ENCODE assay signal across 31 cellular contexts in genomic region chr6:42935322-42935721, GRCh38. TPM values are rescaled to one million over a fixed set of nuclear protein-coding genes. Genes with fewer than 3 reads are reported as not detected.
DNase-seq lines count a peak whose midpoint lies in the region; ATAC-seq and TF ChIP-seq lines count a peak whose summit lies in the region.
"Had no signal": no experiment of that assay in that cellular context is flagged by ENCODE, and none has a peak within 500 bp of the region (broad histone marks: within the 10 kb centered on the region; RNA-seq: fewer than 3 reads in every experiment).

No MANE protein-coding gene starts in this region.

- TF ChIP-seq POLR2A in NB4 (IDR thresholded peaks at IDR 0.05; ENCODE audit: extremely low read depth, insufficient read length) (no peak), suprapubic skin (IDR thresholded peaks at IDR 0.05) (no peak)

- H3K4me1 ChIP-seq in suprapubic skin, result peaks cover 31% of the 10 kb centered on the region

- no peaks in the 10 kb centered on the region for H3K9me3 Mint-ChIP-seq in stimulated activated naive CD8-positive, alpha-beta T cell treated with anti-CD3 and anti-CD28 coated beads, Interleukin-15, Interleukin-2, amounts not matched to agents 100 ng/mL and 50 ng/mL, for 24 hours
- H3K9me3 Mint-ChIP-seq in activated CD8-positive, alpha-beta T cell treated with anti-CD3 and anti-CD28 coated beads, Interleukin-2, amount 10 ng/mL, durations not matched to agents 7 days and 5 days (ENCODE audit: insufficient read depth), result no peaks in the 10 kb centered on the region
- H3K9me3 Mint-ChIP-seq in stimulated activated naive CD8-positive, alpha-beta T cell treated with anti-CD3 and anti-CD28 coated beads, Interleukin-15, amount 100 ng/mL, for 72 hours, result no peaks in the 10 kb centered on the region
- H3K9me3 Mint-ChIP-seq: activated naive CD8-positive, alpha-beta T cell treated with anti-CD3 and anti-CD28 coated beads, Interleukin-2, amount 10 ng/mL, durations not matched to agents 7 days and 5 days; activated T-helper 1 cell treated with anti-CD3 and anti-CD28 coated beads, Interleukin-12 subunit alpha, Interleukin-12 subunit beta, Interleukin-2, Interleukin-4 antibody, amounts not matched to agents 30 ng/mL and 10 ng/mL and 1 ng/mL, durations not matched to agents 14 hours and 24 hours and 36 hours; effector memory CD8-positive, alpha-beta T cell; T-helper 2 cell treated with Interferon-gamma antibody and Interleukin-4, amounts not matched to agents 5 μg/mL and 100 μg/mL, for 36 hours; WTC11 had no signal

- no peak overlapping the region for H3K4me3 Mint-ChIP-seq in stimulated activated naive CD8-positive, alpha-beta T cell treated with anti-CD3 and anti-CD28 coated beads, Interleukin-15, Interleukin-2, amounts not matched to agents 100 ng/mL and 50 ng/mL, for 24 hours
- H3K4me3 Mint-ChIP-seq in activated CD8-positive, alpha-beta T cell treated with anti-CD3 and anti-CD28 coated beads, Interleukin-2, amount 10 ng/mL, durations not matched to agents 7 days and 5 days, result no peak overlapping the region
- no peak overlapping the region for H3K4me3 Mint-ChIP-seq in stimulated activated naive CD8-positive, alpha-beta T cell treated with anti-CD3 and anti-CD28 coated beads, Interleukin-15, amount 100 ng/mL, for 72 hours
- H3K4me3 Mint-ChIP-seq: activated naive CD8-positive, alpha-beta T cell treated with anti-CD3 and anti-CD28 coated beads, Interleukin-2, amount 10 ng/mL, durations not matched to agents 7 days and 5 days; activated T-helper 1 cell treated with anti-CD3 and anti-CD28 coated beads, Interleukin-12 subunit alpha, Interleukin-12 subunit beta, Interleukin-2, Interleukin-4 antibody, amounts not matched to agents 30 ng/mL and 10 ng/mL and 1 ng/mL, durations not matched to agents 14 hours and 24 hours and 36 hours; effector memory CD8-positive, alpha-beta T cell; T-helper 2 cell treated with Interferon-gamma antibody and Interleukin-4, amounts not matched to agents 5 μg/mL and 100 μg/mL, for 36 hours; WTC11 had no signal

- H3K27me3 Mint-ChIP-seq in stimulated activated naive CD8-positive, alpha-beta T cell treated with anti-CD3 and anti-CD28 coated beads, Interleukin-15, Interleukin-2, amounts not matched to agents 100 ng/mL and 50 ng/mL, for 24 hours, result no peaks in the 10 kb centered on the region
- no peaks in the 10 kb centered on the region for H3K27me3 Mint-ChIP-seq in activated CD8-positive, alpha-beta T cell treated with anti-CD3 and anti-CD28 coated beads, Interleukin-2, amount 10 ng/mL, durations not matched to agents 7 days and 5 days (ENCODE audit: low read depth)
- no peaks in the 10 kb centered on the region for H3K27me3 Mint-ChIP-seq in stimulated activated naive CD8-positive, alpha-beta T cell treated with anti-CD3 and anti-CD28 coated beads, Interleukin-15, amount 100 ng/mL, for 72 hours
- H3K27me3 Mint-ChIP-seq: activated naive CD8-positive, alpha-beta T cell treated with anti-CD3 and anti-CD28 coated beads, Interleukin-2, amount 10 ng/mL, durations not matched to agents 7 days and 5 days; effector memory CD8-positive, alpha-beta T cell had no signal

- peaks cover 85% of the 10 kb centered on the region for H3K36me3 Mint-ChIP-seq in stimulated activated naive CD8-positive, alpha-beta T cell treated with anti-CD3 and anti-CD28 coated beads, Interleukin-15, Interleukin-2, amounts not matched to agents 100 ng/mL and 50 ng/mL, for 24 hours (ENCODE audit: low read depth)
- peaks cover 84% of the 10 kb centered on the region for H3K36me3 Mint-ChIP-seq in activated CD8-positive, alpha-beta T cell treated with anti-CD3 and anti-CD28 coated beads, Interleukin-2, amount 10 ng/mL, durations not matched to agents 7 days and 5 days (ENCODE audit: low read depth)

- no peak overlapping the region for H3K27ac ChIP-seq in suprapubic skin
- H3K27ac ChIP-seq: C4-2B, esophagus muscularis mucosa, gastroesophageal sphincter, ovary, PC-9, SJSA1 had no signal

- no peak for TF ChIP-seq CTCF in NB4 (IDR thresholded peaks at IDR 0.05; ENCODE audit: low read depth, low read length)
- no peak for TF ChIP-seq CTCF in suprapubic skin (IDR thresholded peaks at IDR 0.05)

- TF ChIP-seq EP300 in suprapubic skin (IDR thresholded peaks at IDR 0.05), result no peak

- H3K27me3 ChIP-seq in suprapubic skin, result no peaks in the 10 kb centered on the region
- H3K27me3 ChIP-seq: body of pancreas, esophagus muscularis mucosa, gastroesophageal sphincter, ovary, right lobe of liver, SJSA1 had no signal

- ATAC-seq in stimulated activated naive CD8-positive, alpha-beta T cell treated with anti-CD3 and anti-CD28 coated beads, Interleukin-15, Interleukin-2, amounts not matched to agents 100 U/mL and 50 U/mL, for 24 hours, result no peak
- no peak for ATAC-seq in activated CD8-positive, alpha-beta T cell treated with anti-CD3 and anti-CD28 coated beads, Interleukin-2, amount 10 ng/mL, durations not matched to agents 7 days and 5 days
- ATAC-seq in stimulated activated naive CD8-positive, alpha-beta T cell treated with anti-CD3 and anti-CD28 coated beads, Interleukin-15, amount 100 ng/mL, for 72 hours, result no peak
- ATAC-seq: body of pancreas; effector memory CD8-positive, alpha-beta T cell; gastroesophageal sphincter; right lobe of liver; WTC11 had no signal

- H3K4me3 ChIP-seq in NB4 (ENCODE audit: low read depth, low read length) (no peak overlapping the region), suprapubic skin (no peak overlapping the region)
- H3K4me3 ChIP-seq: body of pancreas, esophagus muscularis mucosa, gastroesophageal sphincter, ovary, PC-9, right lobe of liver, SJSA1 had no signal

- H3K9me3 ChIP-seq in suprapubic skin, result no peaks in the 10 kb centered on the region
- H3K9me3 ChIP-seq: body of pancreas, esophagus muscularis mucosa, gastroesophageal sphincter, ovary, right lobe of liver, SJSA1 had no signal

- H3K36me3 ChIP-seq in suprapubic skin, result peaks cover 60% of the 10 kb centered on the region
- H3K36me3 ChIP-seq: ovary had no signal

- POLR2A ChIA-PET in activated CD8-positive, alpha-beta T cell treated with anti-CD3 and anti-CD28 coated beads, Interleukin-2, amount 10 ng/mL, durations not matched to agents 7 days and 5 days (lab: Charles Lee), result interaction anchor here (0.9 to 2.1 kb wide), 2 partner anchors 44 to 49 kb away, joined by 3 to 8 read pairs; partner anchors contain the start of gene PPP2R5D

- no peak for DNase-seq in stimulated activated naive CD8-positive, alpha-beta T cell treated with anti-CD3 and anti-CD28 coated beads, Interleukin-15, Interleukin-2, amounts not matched to agents 100 U/mL and 50 U/mL, for 24 hours
- DNase-seq in NB4 (ENCODE audit: low read depth) (peak; percentile 69), DMS153 (lab: John Stamatoyannopoulos, UW) (no peak), NCI-H2081 (lab: John Stamatoyannopoulos, UW) (no peak), suprapubic skin (ENCODE audit: low spot score in 2 of 2) (no peak)
- DNase-seq in activated CD8-positive, alpha-beta T cell treated with anti-CD3 and anti-CD28 coated beads, Interleukin-2, amount 10 ng/mL, durations not matched to agents 7 days and 5 days, result no peak
- no peak for DNase-seq in stimulated activated naive CD8-positive, alpha-beta T cell treated with anti-CD3 and anti-CD28 coated beads, Interleukin-15, amount 100 ng/mL, for 72 hours
- DNase-seq: activated naive CD8-positive, alpha-beta T cell treated with anti-CD3 and anti-CD28 coated beads, Interleukin-2, amount 10 ng/mL, durations not matched to agents 7 days and 5 days; body of pancreas; DMS53; effector memory CD8-positive, alpha-beta T cell; H7; NCI-H1436; NCI-H526 treated with DMSO at 0.1 percent for 48 hours; ovary; PC-9; right lobe of liver; stimulated activated CD4-positive, alpha-beta T cell treated with anti-CD3 and anti-CD28 coated beads, Interleukin-15, amount 100 ng/mL, for 24 hours had no signal

- CTCF ChIA-PET in activated CD8-positive, alpha-beta T cell treated with anti-CD3 and anti-CD28 coated beads, Interleukin-2, amount 10 ng/mL, durations not matched to agents 7 days and 5 days (lab: Charles Lee), result interaction anchor here (1.2 kb wide), 1 partner anchor 126 kb away, joined by 3 read pairs; no protein-coding TSS in a partner anchor

- 79% methylated on average over 4 of the region's 7 CpGs for WGBS in suprapubic skin

- H3K27ac Mint-ChIP-seq in stimulated activated naive CD8-positive, alpha-beta T cell treated with anti-CD3 and anti-CD28 coated beads, Interleukin-15, Interleukin-2, amounts not matched to agents 100 ng/mL and 50 ng/mL, for 24 hours, result peak overlapping the region; percentile 75
- peak overlapping the region; percentile 52 for H3K27ac Mint-ChIP-seq in activated CD8-positive, alpha-beta T cell treated with anti-CD3 and anti-CD28 coated beads, Interleukin-2, amount 10 ng/mL, durations not matched to agents 7 days and 5 days
- peak overlapping the region; percentile 73 to 75 for H3K27ac Mint-ChIP-seq in stimulated activated naive CD8-positive, alpha-beta T cell treated with anti-CD3 and anti-CD28 coated beads, Interleukin-15, amount 100 ng/mL, for 72 hours
- H3K27ac Mint-ChIP-seq: activated T-helper 1 cell treated with anti-CD3 and anti-CD28 coated beads, Interleukin-12 subunit alpha, Interleukin-12 subunit beta, Interleukin-2, Interleukin-4 antibody, amounts not matched to agents 30 ng/mL and 10 ng/mL and 1 ng/mL, durations not matched to agents 14 hours and 24 hours and 36 hours; T-helper 2 cell treated with Interferon-gamma antibody and Interleukin-4, amounts not matched to agents 5 μg/mL and 100 μg/mL, for 36 hours had no signal

- peaks cover 52% of the 10 kb centered on the region for H3K4me1 Mint-ChIP-seq in stimulated activated naive CD8-positive, alpha-beta T cell treated with anti-CD3 and anti-CD28 coated beads, Interleukin-15, Interleukin-2, amounts not matched to agents 100 ng/mL and 50 ng/mL, for 24 hours (ENCODE audit: low read depth)
- peaks cover 43% of the 10 kb centered on the region for H3K4me1 Mint-ChIP-seq in activated CD8-positive, alpha-beta T cell treated with anti-CD3 and anti-CD28 coated beads, Interleukin-2, amount 10 ng/mL, durations not matched to agents 7 days and 5 days (ENCODE audit: low read depth)
- peaks cover 78% of the 10 kb centered on the region for H3K4me1 Mint-ChIP-seq in stimulated activated naive CD8-positive, alpha-beta T cell treated with anti-CD3 and anti-CD28 coated beads, Interleukin-15, amount 100 ng/mL, for 72 hours

RNA-seq across cellular contexts. Expression of gene CNPY3, which starts 6.0 kb away (rescaled TPM):
- 10 to 100 TPM; 86.0 to 87.6 TPM for total RNA-seq in activated CD8-positive, alpha-beta T cell treated with anti-CD3 and anti-CD28 coated beads, Interleukin-2, amount 10 ng/mL, durations not matched to agents 7 days and 5 days
- 10 to 100 TPM; 19.0 to 26.4 (median 23.2) TPM for total RNA-seq in suprapubic skin

RNA-seq across cellular contexts. Expression of gene PTCRA, which starts 19.5 kb away (rescaled TPM):
- not detected for total RNA-seq in activated CD8-positive, alpha-beta T cell treated with anti-CD3 and anti-CD28 coated beads, Interleukin-2, amount 10 ng/mL, durations not matched to agents 7 days and 5 days
- not detected for total RNA-seq in suprapubic skin
- total RNA-seq: activated naive CD8-positive, alpha-beta T cell treated with anti-CD3 and anti-CD28 coated beads, Interleukin-2, amount 10 ng/mL, durations not matched to agents 7 days and 5 days; activated T-helper 1 cell treated with anti-CD3 and anti-CD28 coated beads, Interleukin-12 subunit alpha, Interleukin-12 subunit beta, Interleukin-2, Interleukin-4 antibody, amounts not matched to agents 30 ng/mL and 10 ng/mL and 1 ng/mL, durations not matched to agents 14 hours and 24 hours and 36 hours; body of pancreas; chondrocyte; gastroesophageal sphincter; H7; kidney epithelial cell; LHCN-M2; lung microvascular endothelial cell; myocyte; PC-9; SJSA1; WTC11 had no signal

RNA-seq across cellular contexts. Expression of gene GNMT, which starts 25.2 kb away (rescaled TPM):
- total RNA-seq in activated CD8-positive, alpha-beta T cell treated with anti-CD3 and anti-CD28 coated beads, Interleukin-2, amount 10 ng/mL, durations not matched to agents 7 days and 5 days, result 1 to 10 TPM; 1.1 to 1.2 TPM
- total RNA-seq in suprapubic skin, result 1 to 10 TPM in 1 of 4 donors, under 1 TPM in 1, not detected in 2; 0.79 to 3.7 TPM
- total RNA-seq: chondrocyte, kidney epithelial cell, LHCN-M2, myocyte had no signal

RNA-seq across cellular contexts. Expression of gene PEX6, which starts 43.7 kb away (rescaled TPM):
- total RNA-seq in activated CD8-positive, alpha-beta T cell treated with anti-CD3 and anti-CD28 coated beads, Interleukin-2, amount 10 ng/mL, durations not matched to agents 7 days and 5 days, result 10 to 100 TPM; 11.1 to 12.0 TPM
- 10 to 100 TPM; 18.6 to 48.0 (median 22.8) TPM for total RNA-seq in suprapubic skin

RNA-seq across cellular contexts. Expression of gene PPP2R5D, which starts 49.0 kb away (rescaled TPM):
- total RNA-seq in activated CD8-positive, alpha-beta T cell treated with anti-CD3 and anti-CD28 coated beads, Interleukin-2, amount 10 ng/mL, durations not matched to agents 7 days and 5 days, result 10 to 100 TPM; 63.1 to 66.5 TPM
- total RNA-seq in suprapubic skin, result 10 to 100 TPM; 35.1 to 51.9 (median 41.6) TPM
